ENCODE assay signal across 8 cellular contexts in the genomic region with DNA sequence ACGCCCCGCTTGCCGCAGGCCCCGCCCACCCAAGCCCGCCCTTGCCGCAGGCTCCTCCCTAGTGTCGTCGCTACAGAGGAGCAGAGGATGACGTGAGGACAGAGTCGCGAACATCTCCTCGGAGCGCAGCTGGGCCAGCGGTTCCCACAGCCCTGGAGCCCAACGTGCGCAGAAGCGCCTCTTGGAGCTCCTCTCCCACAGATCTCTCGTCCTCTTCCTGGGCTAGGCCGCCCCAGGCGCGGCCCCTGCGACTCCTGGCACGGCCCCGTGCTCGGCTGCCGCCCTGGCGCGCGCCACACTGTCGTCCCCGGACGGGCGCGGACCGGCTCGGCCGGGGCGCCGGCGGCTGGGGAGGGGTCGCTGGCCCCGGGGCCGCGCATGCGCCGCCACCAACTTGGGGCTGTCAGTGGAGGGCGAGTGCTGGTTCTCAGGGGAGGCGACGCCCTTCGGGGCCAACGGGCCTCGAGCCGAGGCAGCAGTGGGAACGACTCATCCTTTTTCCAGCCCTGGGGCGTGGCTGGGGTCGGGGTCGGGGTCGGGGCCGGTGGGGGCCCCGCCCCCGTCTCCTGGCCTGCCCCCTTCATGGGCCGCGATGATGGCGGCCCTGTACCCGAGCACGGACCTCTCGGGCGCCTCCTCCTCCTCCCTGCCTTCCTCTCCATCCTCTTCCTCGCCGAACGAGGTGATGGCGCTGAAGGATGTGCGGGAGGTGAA. TPM values are rescaled to one million over a fixed set of nuclear protein-coding genes. Genes with fewer than 3 reads are reported as not detected.
DNase-seq lines count a peak whose midpoint lies in the region; ATAC-seq and TF ChIP-seq lines count a peak whose summit lies in the region.

A gene (plus strand): TSS at position 67 of the 714 bp plus-strand sequence. CDS start 526 bp downstream, at position 593.

- H3K4me3 Mint-ChIP-seq in progenitor cell of endocrine pancreas (ENCODE audit: low read depth) = peak within 1 kb of the TSS; percentile 88

- H3K27ac ChIP-seq in HEK293 (ENCODE audit: extremely low read depth, low read depth, low read length) (peak within 1 kb of the TSS; percentile 89), adrenal gland (peak within 1 kb of the TSS in 4 of 5 donors; percentile 66 to 92 (median 88)), urinary bladder (ENCODE audit: low read depth) (peak within 1 kb of the TSS; percentile 91)

- H3K9me3 ChIP-seq in HEK293 (ENCODE audit: control insufficient read depth, insufficient read depth, low read depth, low read length) (no peaks in the 10 kb centered on the region), adrenal gland (replicated peaks in 1 of 3) (no peaks in the 10 kb centered on the region)

- peak; percentile 71 for DNase-seq in MV-4-11 (lab: John Stamatoyannopoulos, UW)
- peak; percentile 90 for DNase-seq in SW480 (ENCODE audit: low spot score)
- peak; percentile 74 to 90 (median 79) for DNase-seq in adrenal gland
- peak; percentile 84 for DNase-seq in left ventricle myocardium superior
- DNase-seq in progenitor cell of endocrine pancreas (ENCODE audit: low spot score, unreplicated experiment) = peak; percentile 66

- TF ChIP-seq CTCF in HEK293 (tag by site-specific recombination; IDR thresholded peaks at IDR 0.05) = no peak
- TF ChIP-seq CTCF in adrenal gland (IDR thresholded peaks at IDR 0.05) = no peak
- TF ChIP-seq CTCF in progenitor cell of endocrine pancreas (IDR thresholded peaks at IDR 0.05; ENCODE audit: unreplicated experiment) = no peak

- CTCF ChIA-PET in HEK293 (lab: Yijun Ruan, JAX) = interaction anchor here (0.6 to 0.7 kb wide), 5 partner anchors 39 to 605 kb away, joined by 3 to 4 read pairs (median 3); no protein-coding TSS in a partner anchor

- H3K27ac Mint-ChIP-seq in progenitor cell of endocrine pancreas = peak within 1 kb of the TSS; percentile 97

- H3K4me1 Mint-ChIP-seq in progenitor cell of endocrine pancreas (ENCODE audit: low read depth) = peaks cover 7% of the 10 kb centered on the region

- POLR2A ChIA-PET in HEK293 (lab: Yijun Ruan, JAX) = interaction anchor here (0.6 to 1.4 kb wide), 9 partner anchors 11 to 277 kb away, joined by 3 to 8 read pairs (median 3); a partner anchor contains a TSS

- H3K4me3 ChIP-seq in GM08714 (ENCODE audit: low read length) (peak within 1 kb of the TSS; percentile 72), HEK293 (ENCODE audit: low read depth, low read length) (peak within 1 kb of the TSS; percentile 83), adrenal gland (peak within 1 kb of the TSS in 3 of 4 donors; percentile 15 to 88 (median 57)), urinary bladder (ENCODE audit: low read depth, low read length) (peak within 1 kb of the TSS; percentile 91)

- H3K27me3 Mint-ChIP-seq in progenitor cell of endocrine pancreas = no peaks in the 10 kb centered on the region

- peaks cover 1% of the 10 kb centered on the region for H3K36me3 Mint-ChIP-seq in progenitor cell of endocrine pancreas (ENCODE audit: insufficient read depth)

- H3K36me3 ChIP-seq in HEK293 (ENCODE audit: control insufficient read depth in 2 of 2, insufficient read depth in 1 of 2, low read length in 2 of 2) (no peaks in the 10 kb centered on the region), adrenal gland (replicated peaks in 1 of 2) (no peaks in the 10 kb centered on the region), urinary bladder (ENCODE audit: insufficient read depth) (no peaks in the 10 kb centered on the region)

- 0 to 4% (median 1%) methylated on average over 6 to 73 of the region's 73 CpGs for WGBS in adrenal gland, 4 donors
- under 1% methylated on average over 73 of the region's 73 CpGs for WGBS in urinary bladder

- no peaks in the 10 kb centered on the region for H3K4me1 ChIP-seq in HEK293 (ENCODE audit: control insufficient read depth, insufficient read depth, low read length)
- H3K4me1 ChIP-seq in adrenal gland (replicated peaks in 1 of 2) = peaks cover 3 to 12% of the 10 kb centered on the region in 2 donors
- no peaks in the 10 kb centered on the region for H3K4me1 ChIP-seq in urinary bladder (ENCODE audit: insufficient read depth)

- peak; percentile 93 for ATAC-seq in left ventricle myocardium superior

- H3K27me3 ChIP-seq in adrenal gland = no peaks in the 10 kb centered on the region

- intact Hi-C loops in adrenal gland (cut with DNase I) = no loop called here
- intact Hi-C loops in left ventricle myocardium superior (cut with micrococcal nuclease) = no loop called here

- peaks cover 12% of the 10 kb centered on the region for H3K9me3 Mint-ChIP-seq in progenitor cell of endocrine pancreas (ENCODE audit: low read depth)

- peak; percentile 82 to 88 for TF ChIP-seq POLR2A in adrenal gland (IDR thresholded peaks at IDR 0.05)

TF ChIP-seq in HEK293, 187 proteins besides CTCF, POLR2A, EP300 and RAD21 (continues in another document):
- TF ChIP-seq GLI2 (tag by site-specific recombination; IDR thresholded peaks at IDR 0.05; ENCODE audit: borderline replicate concordance, low read depth) (no peak), IKZF3 (tag by site-specific recombination; IDR thresholded peaks at IDR 0.05) (no peak; the same call in 1 of the 2 replicates), ZNF132 (tag by site-specific recombination; IDR thresholded peaks at IDR 0.05; ENCODE audit: borderline replicate concordance) (no peak), YY1 (tag by site-specific recombination; IDR thresholded peaks at IDR 0.05) (0 out of 2 replicates have a peak, but pooled peaks have one; percentile 21), BCL11B (tag by site-specific recombination; IDR thresholded peaks at IDR 0.05; ENCODE audit: low read depth) (no peak), ZNF341 (tag by site-specific recombination; IDR thresholded peaks at IDR 0.05; ENCODE audit: low read depth) (no peak), ZNF184 (tag by site-specific recombination; IDR thresholded peaks at IDR 0.05) (no peak), KLF9 (tag by site-specific recombination; IDR thresholded peaks at IDR 0.05; ENCODE audit: low read depth) (peak; percentile 73), ZNF623 (tag by site-specific recombination; IDR thresholded peaks at IDR 0.05) (no peak), ZBTB8A (tag by site-specific recombination; IDR thresholded peaks at IDR 0.05) (peak; percentile 44; the same call in 1 of the 2 replicates), KLF16 (tag by site-specific recombination; IDR thresholded peaks at IDR 0.05) (no peak), ZNF664 (tag by site-specific recombination; IDR thresholded peaks at IDR 0.05) (no peak), ZNF707 (tag by site-specific recombination; IDR thresholded peaks at IDR 0.05) (no peak), ZNF660 (tag by site-specific recombination; IDR thresholded peaks at IDR 0.05) (no peak; the same call in 1 of the 2 replicates), SCRT1 (tag by site-specific recombination; IDR thresholded peaks at IDR 0.05; ENCODE audit: borderline replicate concordance) (no peak), ZNF174 (tag by site-specific recombination; IDR thresholded peaks at IDR 0.05) (no peak), ZNF23 (tag by site-specific recombination; IDR thresholded peaks at IDR 0.05; ENCODE audit: borderline replicate concordance) (no peak), KLF8 (tag by site-specific recombination; IDR thresholded peaks at IDR 0.05) (peak; percentile 42), SCRT2 (tag by site-specific recombination; IDR thresholded peaks at IDR 0.05) (no peak), YY2 (tag by site-specific recombination; IDR thresholded peaks at IDR 0.05) (no peak)
- TF ChIP-seq, protein P1, sequence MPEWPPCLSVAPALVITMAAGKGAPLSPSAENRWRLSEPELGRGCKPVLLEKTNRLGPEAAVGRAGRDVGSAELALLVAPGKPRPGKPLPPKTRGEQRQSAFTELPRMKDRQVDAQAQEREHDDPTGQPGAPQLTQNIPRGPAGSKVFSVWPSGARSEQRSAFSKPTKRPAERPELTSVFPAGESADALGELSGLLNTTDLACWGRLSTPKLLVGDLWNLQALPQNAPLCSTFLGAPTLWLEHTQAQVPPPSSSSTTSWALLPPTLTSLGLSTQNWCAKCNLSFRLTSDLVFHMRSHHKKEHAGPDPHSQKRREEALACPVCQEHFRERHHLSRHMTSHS (tag by site-specific recombination; IDR thresholded peaks at IDR 0.05) = no peak
- TF ChIP-seq, protein P2, sequence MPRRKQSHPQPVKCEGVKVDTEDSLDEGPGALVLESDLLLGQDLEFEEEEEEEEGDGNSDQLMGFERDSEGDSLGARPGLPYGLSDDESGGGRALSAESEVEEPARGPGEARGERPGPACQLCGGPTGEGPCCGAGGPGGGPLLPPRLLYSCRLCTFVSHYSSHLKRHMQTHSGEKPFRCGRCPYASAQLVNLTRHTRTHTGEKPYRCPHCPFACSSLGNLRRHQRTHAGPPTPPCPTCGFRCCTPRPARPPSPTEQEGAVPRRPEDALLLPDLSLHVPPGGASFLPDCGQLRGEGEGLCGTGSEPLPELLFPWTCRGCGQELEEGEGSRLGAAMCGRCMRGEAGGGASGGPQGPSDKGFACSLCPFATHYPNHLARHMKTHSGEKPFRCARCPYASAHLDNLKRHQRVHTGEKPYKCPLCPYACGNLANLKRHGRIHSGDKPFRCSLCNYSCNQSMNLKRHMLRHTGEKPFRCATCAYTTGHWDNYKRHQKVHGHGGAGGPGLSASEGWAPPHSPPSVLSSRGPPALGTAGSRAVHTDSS (tag by site-specific recombination; IDR thresholded peaks at IDR 0.05) = peak; percentile 98

RNA-seq across cellular contexts. Expression of the gene that starts here (rescaled TPM):
- 1 to 10 TPM; 2.7 to 7.7 (median 5.5) TPM for total RNA-seq in adrenal gland
- polyA plus RNA-seq in adrenal gland = 1 to 10 TPM; 4.8 to 7.6 (median 5.7) TPM
- 8.0 TPM for total RNA-seq in left ventricle myocardium superior
- 16.5 and 17.6 TPM in 2 replicates for total RNA-seq in progenitor cell of endocrine pancreas
- 86.2 TPM for total RNA-seq in urinary bladder
- polyA plus RNA-seq in urinary bladder = 10.1 TPM

Comparison
In these comparisons a context has a peak if more than half of its experiments do, and no peak if none do; other contexts are left out.
1. Peak in every context shown above with its lines: DNase-seq, ATAC-seq, H3K4me3 ChIP-seq and H3K27ac ChIP-seq.